In the genomic region with DNA sequence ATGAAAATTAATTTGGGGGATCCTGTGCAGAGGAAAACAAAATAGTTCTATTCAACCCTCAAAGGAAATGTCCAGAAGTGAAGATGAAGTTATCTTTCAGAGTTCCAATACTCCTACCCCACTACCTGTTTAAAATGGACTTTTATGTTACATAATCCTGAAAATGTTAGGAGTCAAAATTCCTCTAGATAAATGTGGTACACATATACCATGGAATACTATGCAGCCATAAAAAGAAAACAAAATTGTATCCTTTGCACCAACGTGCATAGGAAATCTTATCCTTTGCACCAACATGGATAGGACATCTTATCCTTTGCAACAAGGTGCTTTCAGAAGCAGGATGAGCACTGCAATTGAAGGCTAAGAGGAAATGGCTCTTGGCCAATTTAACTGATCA, we compare ENCODE assay signal across 11 cellular contexts.
"Had no signal": no experiment of that assay in that cellular context is flagged by ENCODE, and none has a peak within 500 bp of the region (broad histone marks: within the 10 kb centered on the region; RNA-seq: fewer than 3 reads in every experiment).

No MANE protein-coding gene starts in this region.

- H3K27ac Mint-ChIP-seq: GM23338, H9, HFFc6 had no signal

- H3K27ac ChIP-seq: GM23248 had no signal

- H3K9ac ChIP-seq: GM23248 had no signal

- H3K36me3 ChIP-seq: HAP-1 had no signal

- H3K9me3 ChIP-seq: HAP-1 had no signal

- H2AFZ ChIP-seq: GM23248, GM23338 had no signal

- DNase-seq: GM23248, GOT3, H7, H9, HCEC 1CT, HFFc6 had no signal

- H3K4me2 ChIP-seq: GM23338 had no signal

- FAIRE-seq: H1, H54 had no signal

- H3K4me3 ChIP-seq: GM23248, GM23338, HAP-1 had no signal

- ATAC-seq: GM23338, HCT116 had no signal

- H3K9me3 Mint-ChIP-seq: HFFc6 had no signal

- H3K4me1 Mint-ChIP-seq: GM23338, H9 had no signal

- H3K4me3 Mint-ChIP-seq: GM23338, H9, HFFc6 had no signal
